ENCODE assay signal across 1 cellular context in the genomic region with DNA sequence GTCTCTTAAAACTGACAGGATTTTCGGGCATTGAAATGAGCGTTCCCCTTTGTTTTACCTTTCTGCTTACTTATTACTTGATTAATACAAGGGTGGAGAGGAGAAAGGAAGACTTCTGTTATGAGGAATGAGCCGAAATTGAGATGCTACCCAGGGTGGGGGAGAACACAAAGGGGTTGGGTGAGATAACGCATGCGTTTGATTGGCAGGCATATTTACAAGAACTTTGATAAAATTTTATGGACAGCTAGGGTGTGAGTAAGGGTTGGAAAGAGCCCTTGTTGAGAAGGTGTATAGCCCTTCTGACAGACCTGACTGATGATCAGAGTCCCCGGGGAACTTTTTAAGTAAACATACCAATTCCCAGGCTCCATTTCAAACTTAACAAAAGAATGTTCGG.
TF ChIP-seq lines count a peak whose summit lies in the region.

No MANE protein-coding gene starts in this region.

TF ChIP-seq in WTC11, 78 proteins besides CTCF, POLR2A, EP300 and RAD21 (continued from another document):
- TF ChIP-seq, protein P1, sequence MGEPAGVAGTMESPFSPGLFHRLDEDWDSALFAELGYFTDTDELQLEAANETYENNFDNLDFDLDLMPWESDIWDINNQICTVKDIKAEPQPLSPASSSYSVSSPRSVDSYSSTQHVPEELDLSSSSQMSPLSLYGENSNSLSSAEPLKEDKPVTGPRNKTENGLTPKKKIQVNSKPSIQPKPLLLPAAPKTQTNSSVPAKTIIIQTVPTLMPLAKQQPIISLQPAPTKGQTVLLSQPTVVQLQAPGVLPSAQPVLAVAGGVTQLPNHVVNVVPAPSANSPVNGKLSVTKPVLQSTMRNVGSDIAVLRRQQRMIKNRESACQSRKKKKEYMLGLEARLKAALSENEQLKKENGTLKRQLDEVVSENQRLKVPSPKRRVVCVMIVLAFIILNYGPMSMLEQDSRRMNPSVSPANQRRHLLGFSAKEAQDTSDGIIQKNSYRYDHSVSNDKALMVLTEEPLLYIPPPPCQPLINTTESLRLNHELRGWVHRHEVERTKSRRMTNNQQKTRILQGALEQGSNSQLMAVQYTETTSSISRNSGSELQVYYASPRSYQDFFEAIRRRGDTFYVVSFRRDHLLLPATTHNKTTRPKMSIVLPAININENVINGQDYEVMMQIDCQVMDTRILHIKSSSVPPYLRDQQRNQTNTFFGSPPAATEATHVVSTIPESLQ (CRISPR knock-in tag; IDR thresholded peaks at IDR 0.05) = no peak
- TF ChIP-seq ELF4 (CRISPR knock-in tag; IDR thresholded peaks at IDR 0.05; ENCODE audit: low read depth) (no peak), SMAD4 (CRISPR knock-in tag; IDR thresholded peaks at IDR 0.05) (no peak), RORB (CRISPR knock-in tag; IDR thresholded peaks at IDR 0.05) (no peak), TEAD1 (CRISPR knock-in tag; IDR thresholded peaks at IDR 0.05) (no peak), ZNF396 (CRISPR knock-in tag; IDR thresholded peaks at IDR 0.05; ENCODE audit: borderline replicate concordance) (no peak), NFATC4 (CRISPR knock-in tag; IDR thresholded peaks at IDR 0.05) (no peak), ZNF232 (CRISPR knock-in tag; IDR thresholded peaks at IDR 0.05) (no peak)
- TF ChIP-seq, protein P2, sequence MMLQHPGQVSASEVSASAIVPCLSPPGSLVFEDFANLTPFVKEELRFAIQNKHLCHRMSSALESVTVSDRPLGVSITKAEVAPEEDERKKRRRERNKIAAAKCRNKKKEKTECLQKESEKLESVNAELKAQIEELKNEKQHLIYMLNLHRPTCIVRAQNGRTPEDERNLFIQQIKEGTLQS (CRISPR knock-in tag; conservative IDR thresholded peaks at IDR 0.05) = no peak
